ENCODE assay signal across 8 cellular contexts in the genomic region with DNA sequence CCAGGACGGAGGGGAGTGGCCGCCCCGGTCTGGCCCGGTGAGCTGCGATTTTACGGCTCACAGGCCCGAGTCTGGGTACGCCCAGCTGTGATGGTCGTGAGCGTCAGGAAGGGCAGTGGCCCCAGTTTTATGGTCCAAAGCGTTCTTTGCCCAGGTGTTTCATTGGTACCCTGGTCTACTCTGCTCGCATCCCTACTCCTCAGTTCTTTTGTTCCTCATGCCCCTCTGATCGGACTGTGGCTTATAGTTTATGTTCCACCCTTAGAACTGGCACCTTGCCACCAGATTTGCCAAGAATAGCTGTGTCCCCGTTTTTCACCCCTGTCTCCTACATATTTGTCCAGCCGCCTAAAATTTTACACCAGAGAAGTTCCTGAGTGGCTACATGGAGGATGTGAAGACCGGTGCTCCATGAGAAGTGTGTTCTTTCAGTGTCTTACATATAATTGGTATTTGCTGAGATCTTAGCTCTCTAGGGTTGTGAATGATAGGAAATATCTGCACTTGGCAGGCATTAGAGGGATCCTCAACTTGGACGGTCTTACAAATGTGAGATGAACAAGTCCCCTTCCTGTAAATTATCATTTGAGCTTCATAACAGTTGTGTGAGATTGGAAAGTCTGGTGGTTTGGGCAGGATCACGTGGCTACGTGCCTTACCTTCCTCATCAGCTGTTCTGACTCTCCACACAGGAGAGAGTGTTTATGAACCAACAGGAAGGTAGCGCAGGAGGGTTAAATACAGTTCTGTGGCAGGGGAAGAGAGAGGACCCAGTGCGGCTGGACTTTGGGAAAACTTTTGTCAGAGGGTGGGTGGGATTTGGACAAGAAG. TPM values are rescaled to one million over a fixed set of nuclear protein-coding genes. Genes with fewer than 3 reads are reported as not detected.
DNase-seq lines count a peak whose midpoint lies in the region; ATAC-seq and TF ChIP-seq lines count a peak whose summit lies in the region.

No MANE protein-coding gene starts in this region.

- ATAC-seq in body of pancreas, result no peak
- no peak for ATAC-seq in GM21786 (IDR thresholded peaks at IDR 0.05; ENCODE audit: unreplicated experiment)
- no peak for ATAC-seq in GM18873 (IDR thresholded peaks at IDR 0.05; ENCODE audit: low FRiP score, unreplicated experiment)

- H3K36me3 ChIP-seq in body of pancreas (replicated peaks in 1 of 2; ENCODE audit: insufficient read depth in 1 of 2, low read depth in 2 of 2) (no peaks in the 10 kb centered on the region), urinary bladder (ENCODE audit: insufficient read depth) (no peaks in the 10 kb centered on the region)

- H3K27ac ChIP-seq in body of pancreas, result peak overlapping the region; percentile 84 to 92 (median 88)
- peak overlapping the region; percentile 94 for H3K27ac ChIP-seq in urinary bladder (ENCODE audit: low read depth)

- intact Hi-C loops in body of pancreas (cut with DNase I) (no loop called here), lower leg skin (cut with DNase I; ENCODE audit: low total_unique reads) (no loop called here)

- peak overlapping the region; percentile 93 for H3K4me3 ChIP-seq in Jurkat, Clone E6-1 (ENCODE audit: low read length)
- H3K4me3 ChIP-seq in body of pancreas, result peak overlapping the region; percentile 42 to 69
- peak overlapping the region; percentile 88 for H3K4me3 ChIP-seq in lower leg skin (ENCODE audit: low read depth, poor library complexity, severe bottlenecking)
- H3K4me3 ChIP-seq in urinary bladder (ENCODE audit: low read depth, low read length), result peak overlapping the region; percentile 66

- H3K9me3 ChIP-seq in body of pancreas, result no peaks in the 10 kb centered on the region

- 14 to 15% methylated on average over 20 to 21 of the region's 21 CpGs for WGBS in body of pancreas, 2 donors
- WGBS in lower leg skin, 2 donors, result 7 to 8% methylated on average over 18 to 21 of the region's 21 CpGs
- 11% methylated on average over 21 of the region's 21 CpGs for WGBS in urinary bladder

- no peaks in the 10 kb centered on the region for H3K27me3 ChIP-seq in body of pancreas

- DNase-seq in GM03348 (ENCODE audit: low spot score) (peak; percentile 18), body of pancreas (peak in 1 of 4 donors; percentile 34), lower leg skin (ENCODE audit: low spot score in 2 of 2) (peak in 1 of 2 donors; percentile 56), ecto neural progenitor cell (ENCODE audit: low spot score) (no peak)
- peak; percentile 28 for DNase-seq in Jurkat, Clone E6-1 (ENCODE audit: low read depth, low spot score)

- H3K4me1 ChIP-seq in body of pancreas, result peaks cover 38% of the 10 kb centered on the region
- peaks cover 3% of the 10 kb centered on the region for H3K4me1 ChIP-seq in urinary bladder (ENCODE audit: insufficient read depth)

- TF ChIP-seq POLR2A in body of pancreas (IDR thresholded peaks at IDR 0.05), result no peak
- TF ChIP-seq POLR2A in lower leg skin (IDR thresholded peaks at IDR 0.05), result no peak

- TF ChIP-seq CTCF in body of pancreas (IDR thresholded peaks at IDR 0.05) (no peak), lower leg skin (IDR thresholded peaks at IDR 0.05) (no peak)

RNA-seq across cellular contexts. Expression of gene PANX1, which starts 1.1 kb away (rescaled TPM):
- 19.4 TPM for polyA plus RNA-seq in Jurkat, Clone E6-1 (2012; ENCODE audit: insufficient read depth, insufficient read length)
- total RNA-seq in body of pancreas (10 to 100 TPM in 1 of 2 donors, 1 to 10 TPM in 1; 8.6 to 14.2 TPM), lower leg skin (10 to 100 TPM; 15.1 to 27.7 (median 21.6) TPM), urinary bladder (30.7 TPM)
- polyA plus RNA-seq in urinary bladder, result 13.2 TPM
